13 cellular contexts compared by ENCODE assay signal in the genomic region with DNA sequence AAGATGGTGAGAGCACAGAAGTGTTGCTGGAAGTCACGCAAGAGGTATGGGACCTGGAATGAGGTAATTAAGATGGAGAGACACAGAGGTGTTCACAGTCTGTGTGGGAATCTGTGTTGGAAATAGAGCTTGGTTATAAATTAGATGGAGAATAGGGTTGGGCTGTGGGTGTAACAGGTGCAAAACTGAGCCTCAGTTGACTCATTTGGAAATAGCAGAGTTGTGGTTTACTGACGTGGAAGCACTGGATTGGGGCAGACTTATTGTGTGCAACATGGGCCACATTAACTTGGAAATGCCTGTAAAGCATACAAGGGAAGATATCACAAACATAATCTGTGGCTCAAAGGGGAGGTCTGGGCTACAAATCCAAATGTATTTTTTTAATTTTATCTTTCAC. TPM values are rescaled to one million over a fixed set of nuclear protein-coding genes. Genes with fewer than 3 reads are reported as not detected.
DNase-seq lines count a peak whose midpoint lies in the region; ATAC-seq and TF ChIP-seq lines count a peak whose summit lies in the region.
"Had no signal": no experiment of that assay in that cellular context is flagged by ENCODE, and none has a peak within 500 bp of the region (broad histone marks: within the 10 kb centered on the region; RNA-seq: fewer than 3 reads in every experiment).

No MANE protein-coding gene starts in this region.

- peak; percentile 52 for ATAC-seq in GM21786 (IDR thresholded peaks at IDR 0.05; ENCODE audit: unreplicated experiment)
- peak; percentile 75 for ATAC-seq in HG03432 (IDR thresholded peaks at IDR 0.05; ENCODE audit: unreplicated experiment)
- ATAC-seq in upper lobe of right lung: no peak
- ATAC-seq: right cardiac atrium had no signal

- no peaks in the 10 kb centered on the region for H3K9me3 Mint-ChIP-seq in activated naive CD4-positive, alpha-beta T cell treated with anti-CD3 and anti-CD28 coated beads, Interleukin-2, amount 10 ng/mL, durations not matched to agents 7 days and 5 days
- H3K9me3 Mint-ChIP-seq in glutamatergic neuron (ENCODE audit: unreplicated experiment): no peaks in the 10 kb centered on the region

- TF ChIP-seq CTCF in glutamatergic neuron (IDR thresholded peaks at IDR 0.05; ENCODE audit: partially characterized antibody, unreplicated experiment) (no peak), GM20000 (IDR thresholded peaks at IDR 0.05; ENCODE audit: extremely low read depth, missing control alignments) (no peak), upper lobe of right lung (IDR thresholded peaks at IDR 0.05) (no peak)

- CTCF ChIA-PET in activated naive CD4-positive, alpha-beta T cell treated with anti-CD3 and anti-CD28 coated beads, Interleukin-2, amount 10 ng/mL, durations not matched to agents 7 days and 5 days (lab: Charles Lee): no interaction called here

- no peak overlapping the region for H3K4me3 ChIP-seq in upper lobe of right lung

- no peaks in the 10 kb centered on the region for H3K27me3 Mint-ChIP-seq in activated naive CD4-positive, alpha-beta T cell treated with anti-CD3 and anti-CD28 coated beads, Interleukin-2, amount 10 ng/mL, durations not matched to agents 7 days and 5 days
- H3K27me3 Mint-ChIP-seq in glutamatergic neuron (ENCODE audit: unreplicated experiment): no peaks in the 10 kb centered on the region
- H3K27me3 Mint-ChIP-seq: brain had no signal

- no peaks in the 10 kb centered on the region for H3K36me3 Mint-ChIP-seq in activated naive CD4-positive, alpha-beta T cell treated with anti-CD3 and anti-CD28 coated beads, Interleukin-2, amount 10 ng/mL, durations not matched to agents 7 days and 5 days
- no peaks in the 10 kb centered on the region for H3K36me3 Mint-ChIP-seq in glutamatergic neuron (ENCODE audit: unreplicated experiment)

- intact Hi-C loops in upper lobe of right lung (cut with DNase I): no loop called here

- no peaks in the 10 kb centered on the region for H3K9me3 ChIP-seq in upper lobe of right lung

- H3K27me3 ChIP-seq in upper lobe of right lung: no peaks in the 10 kb centered on the region

- H3K27ac Mint-ChIP-seq in activated naive CD4-positive, alpha-beta T cell treated with anti-CD3 and anti-CD28 coated beads, Interleukin-2, amount 10 ng/mL, durations not matched to agents 7 days and 5 days: no peak overlapping the region
- H3K27ac Mint-ChIP-seq in glutamatergic neuron (ENCODE audit: unreplicated experiment): no peak overlapping the region

- H3K27ac ChIP-seq in upper lobe of right lung: no peak overlapping the region

- peaks cover 4% of the 10 kb centered on the region for H3K4me1 Mint-ChIP-seq in activated naive CD4-positive, alpha-beta T cell treated with anti-CD3 and anti-CD28 coated beads, Interleukin-2, amount 10 ng/mL, durations not matched to agents 7 days and 5 days
- H3K4me1 Mint-ChIP-seq in glutamatergic neuron (ENCODE audit: low read depth, unreplicated experiment): no peaks in the 10 kb centered on the region

- no peaks in the 10 kb centered on the region for H3K4me1 ChIP-seq in upper lobe of right lung

- no peaks in the 10 kb centered on the region for H3K36me3 ChIP-seq in upper lobe of right lung

- H3K4me3 Mint-ChIP-seq in activated naive CD4-positive, alpha-beta T cell treated with anti-CD3 and anti-CD28 coated beads, Interleukin-2, amount 10 ng/mL, durations not matched to agents 7 days and 5 days: no peak overlapping the region
- no peak overlapping the region for H3K4me3 Mint-ChIP-seq in glutamatergic neuron (ENCODE audit: unreplicated experiment)
- H3K4me3 Mint-ChIP-seq: brain had no signal

- peak; percentile 12 for DNase-seq in activated naive CD4-positive, alpha-beta T cell treated with Interleukin-2 at 50 U/mL for 16 hours
- DNase-seq in activated naive CD4-positive, alpha-beta T cell treated with anti-CD3 and anti-CD28 coated beads, Interleukin-2, amount 10 ng/mL, durations not matched to agents 7 days and 5 days: no peak
- DNase-seq in putamen (ENCODE audit: low spot score) (peak; percentile 21), glutamatergic neuron (no peak), GM20000 (ENCODE audit: low spot score) (no peak), upper lobe of right lung (no peak)
- DNase-seq: activated CD8-positive, alpha-beta memory T cell treated with anti-CD3 and anti-CD28 coated beads for 24 hours; DMS53; NCI-H1048; right cardiac atrium had no signal

RNA-seq across cellular contexts. Expression of gene CAMSAP2, which starts 13.0 kb away (rescaled TPM):
- 51.1 TPM for total RNA-seq in glutamatergic neuron (ENCODE audit: unreplicated experiment)
- 34.8 TPM for total RNA-seq in upper lobe of right lung

Comparison
In these comparisons a context has a peak if more than half of its experiments do, and no peak if none do; other contexts are left out.
1. DNase-seq: peak in activated naive CD4-positive, alpha-beta T cell treated with Interleukin-2 at 50 U/mL for 16 hours (single experiment) and putamen (single experiment); none in activated naive CD4-positive, alpha-beta T cell treated with anti-CD3 and anti-CD28 coated beads, Interleukin-2, amount 10 ng/mL, durations not matched to agents 7 days and 5 days (single experiment), glutamatergic neuron (single experiment), GM20000 (single experiment) and upper lobe of right lung (single experiment).